In genomic region chr6:119312875-119313338, GRCh38 we compare ENCODE assay signal across 7 cellular contexts. TPM values are rescaled to one million over a fixed set of nuclear protein-coding genes. Genes with fewer than 3 reads are reported as not detected.
A peak's percentile ranks its signal among the peaks of the same experiment; 100 is the strongest.
DNase-seq lines count a peak whose midpoint lies in the region; ATAC-seq and TF ChIP-seq lines count a peak whose summit lies in the region.

No MANE protein-coding gene starts in this region.

- H3K9me3 ChIP-seq in gastrocnemius medialis, result no peaks in the 10 kb centered on the region

- H3K4me1 ChIP-seq in gastrocnemius medialis, result peaks cover 0 to 15% of the 10 kb centered on the region in 2 donors

- DNase-seq in activated T-cell treated with anti-CD3 and anti-CD28 coated beads, Interleukin-2, amount 50 U/mL, for 4 hours, result no peak
- peak; percentile 5 to 10 for DNase-seq in stimulated activated CD4-positive, alpha-beta T cell treated with anti-CD3 and anti-CD28 coated beads, Interleukin-2, amount 100 ng/mL, for 48 hours
- DNase-seq in endothelial cell (ENCODE audit: low spot score) (no peak), gastrocnemius medialis (no peak)

- no peak for TF ChIP-seq POLR2A in gastrocnemius medialis (IDR thresholded peaks at IDR 0.05)

- H3K27ac Mint-ChIP-seq in endothelial cell (ENCODE audit: unreplicated experiment), result no peak overlapping the region

- H3K4me3 Mint-ChIP-seq in activated T-cell treated with anti-CD3 and anti-CD28 coated beads, Interleukin-2, amount 50 U/mL, for 4 hours, result peak overlapping the region; percentile 38
- H3K4me3 Mint-ChIP-seq in endothelial cell (ENCODE audit: unreplicated experiment), result no peak overlapping the region

- H3K36me3 ChIP-seq in gastrocnemius medialis, result no peaks in the 10 kb centered on the region

- intact Hi-C loops in gastrocnemius medialis (cut with DNase I; ENCODE audit: low total_unique reads), result no loop called here

- TF ChIP-seq CTCF in endothelial cell (IDR thresholded peaks at IDR 0.05; ENCODE audit: unreplicated experiment) (no peak), gastrocnemius medialis (IDR thresholded peaks at IDR 0.05 in 4 of 5, conservative IDR thresholded peaks at IDR 0.05 in 1 of 5) (no peak)

- ATAC-seq in GM19372 (IDR thresholded peaks at IDR 0.05; ENCODE audit: low read depth, unreplicated experiment), result peak; percentile 28
- ATAC-seq in HG03095 (IDR thresholded peaks at IDR 0.05; ENCODE audit: unreplicated experiment), result peak; percentile 32
- ATAC-seq in activated T-cell treated with anti-CD3 and anti-CD28 coated beads, Interleukin-2, amount 50 U/mL, for 4 hours, result peak; percentile 36 to 44
- no peak for ATAC-seq in HG03521 (IDR thresholded peaks at IDR 0.05; ENCODE audit: unreplicated experiment)
- ATAC-seq in gastrocnemius medialis, result no peak

- in situ Hi-C loops in gastrocnemius medialis (cut with MboI; ENCODE audit: low sequenced_read_pairs in 4 of 4), result no loop called here

- H3K27ac ChIP-seq in gastrocnemius medialis, result no peak overlapping the region

- no peaks in the 10 kb centered on the region for H3K36me3 Mint-ChIP-seq in activated T-cell treated with anti-CD3 and anti-CD28 coated beads, Interleukin-2, amount 50 U/mL, for 4 hours (ENCODE audit: insufficient read depth)
- H3K36me3 Mint-ChIP-seq in endothelial cell (ENCODE audit: low read depth, unreplicated experiment), result no peaks in the 10 kb centered on the region

- peaks cover 61% of the 10 kb centered on the region for H3K4me1 Mint-ChIP-seq in activated T-cell treated with anti-CD3 and anti-CD28 coated beads, Interleukin-2, amount 50 U/mL, for 4 hours (ENCODE audit: low read depth)
- H3K4me1 Mint-ChIP-seq in endothelial cell (ENCODE audit: unreplicated experiment), result peaks cover 51% of the 10 kb centered on the region

- H3K27me3 ChIP-seq in gastrocnemius medialis, result no peaks in the 10 kb centered on the region

- H3K4me3 ChIP-seq in gastrocnemius medialis, result no peak overlapping the region

- H3K9me3 Mint-ChIP-seq in activated T-cell treated with anti-CD3 and anti-CD28 coated beads, Interleukin-2, amount 50 U/mL, for 4 hours, result no peaks in the 10 kb centered on the region
- H3K9me3 Mint-ChIP-seq in endothelial cell (ENCODE audit: unreplicated experiment), result no peaks in the 10 kb centered on the region

- H3K27me3 Mint-ChIP-seq in activated T-cell treated with anti-CD3 and anti-CD28 coated beads, Interleukin-2, amount 50 U/mL, for 4 hours (ENCODE audit: low read depth), result no peaks in the 10 kb centered on the region
- H3K27me3 Mint-ChIP-seq in endothelial cell (ENCODE audit: unreplicated experiment), result no peaks in the 10 kb centered on the region

RNA-seq across cellular contexts. Expression of gene MAN1A1, which starts 36.7 kb away (rescaled TPM):
- total RNA-seq in activated T-cell treated with anti-CD3 and anti-CD28 coated beads, Interleukin-2, amount 50 U/mL, for 4 hours, result 10 to 100 TPM; 28.5 to 33.6 (median 31.2) TPM
- total RNA-seq in endothelial cell (ENCODE audit: unreplicated experiment) (34.4 TPM), gastrocnemius medialis (10 to 100 TPM; 19.0 to 34.8 (median 21.1) TPM)

Comparison
In these comparisons a context has a peak if more than half of its experiments do, and no peak if none do; other contexts are left out.
1. ATAC-seq: peak in GM19372 (single experiment), HG03095 (single experiment) and activated T-cell treated with anti-CD3 and anti-CD28 coated beads, Interleukin-2, amount 50 U/mL, for 4 hours (2 of 2); none in HG03521 (single experiment) and gastrocnemius medialis (0 of 2).
2. DNase-seq: peak in stimulated activated CD4-positive, alpha-beta T cell treated with anti-CD3 and anti-CD28 coated beads, Interleukin-2, amount 100 ng/mL, for 48 hours (2 of 2); none in activated T-cell treated with anti-CD3 and anti-CD28 coated beads, Interleukin-2, amount 50 U/mL, for 4 hours (single experiment), endothelial cell (single experiment) and gastrocnemius medialis (0 of 2).